In the genomic region with DNA sequence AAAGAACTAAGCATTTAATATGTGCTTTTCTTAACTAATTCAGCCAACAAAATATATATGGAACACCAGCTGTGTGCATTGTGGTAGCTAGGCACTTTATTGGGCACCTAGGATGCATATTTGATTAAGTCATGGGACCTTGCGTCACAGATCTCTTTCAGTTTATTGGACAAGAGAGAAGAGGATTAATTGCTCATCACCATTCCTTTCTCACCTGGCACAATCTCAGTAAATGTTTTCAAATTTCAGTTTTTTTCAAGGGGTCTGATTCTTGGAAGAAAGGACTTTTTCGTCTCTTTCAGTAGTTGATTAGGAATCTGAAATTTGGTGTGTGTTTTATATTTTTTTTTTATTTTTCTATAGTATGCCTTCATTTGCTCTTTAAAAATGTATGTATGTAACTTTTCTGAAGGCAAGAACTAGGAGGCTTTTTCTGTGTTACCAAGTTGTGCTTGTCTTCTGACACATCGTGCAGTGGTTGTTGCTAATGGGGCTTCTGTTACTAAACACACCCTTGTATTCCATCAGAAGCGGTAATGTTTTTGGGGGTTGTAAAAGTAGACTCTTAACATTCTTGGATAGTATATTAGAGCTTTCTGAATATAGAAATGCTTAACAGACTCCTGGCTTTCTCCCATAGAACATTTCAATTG, we compare ENCODE assay signal across 8 cellular contexts. TPM values are rescaled to one million over a fixed set of nuclear protein-coding genes. Genes with fewer than 3 reads are reported as not detected.
DNase-seq lines count a peak whose midpoint lies in the region; ATAC-seq, FAIRE-seq and TF ChIP-seq lines count a peak whose summit lies in the region.

No MANE protein-coding gene starts in this region.

- WGBS in spleen, 5 donors, result 86 to 91% (median 88%) methylated on average over 4 of the region's 4 CpGs

- H3K27ac ChIP-seq in SJSA1 (peak overlapping the region; percentile 46), spleen (peak overlapping the region in 3 of 8 donors; percentile 29 to 98 (median 95))

- no peak for TF ChIP-seq CTCF in fibroblast of pulmonary artery (IDR thresholded peaks at IDR 0.05; ENCODE audit: low read length, missing control alignments)
- no peak for TF ChIP-seq CTCF in spleen (IDR thresholded peaks at IDR 0.05 in 8 of 11, conservative IDR thresholded peaks at IDR 0.05 in 3 of 11)

- intact Hi-C loops in spleen (cut with DNase I; ENCODE audit: low total_unique reads), result loop anchor here (10.0 kb wide), 3 partner anchors 122 to 458 kb away; a partner anchor contains a TSS

- ATAC-seq in HG03460 (IDR thresholded peaks at IDR 0.05; ENCODE audit: unreplicated experiment) (no peak), HG02588 (IDR thresholded peaks at IDR 0.05; ENCODE audit: unreplicated experiment) (no peak)

- H3K9me3 ChIP-seq in SJSA1 (replicated peaks), result no peaks in the 10 kb centered on the region
- no peaks in the 10 kb centered on the region for H3K9me3 ChIP-seq in spleen

- TF ChIP-seq POLR2A in spleen (IDR thresholded peaks at IDR 0.05) (no peak), GM12891 (IDR thresholded peaks at IDR 0.05; ENCODE audit: low read depth, low read length) (no peak)

- FAIRE-seq in GM12891 (lab: Jason Lieb, UNC), result no peak

- H3K4me1 ChIP-seq in SJSA1 (replicated peaks) (peaks cover 28% of the 10 kb centered on the region), spleen (peaks cover 25 to 71% (median 63%) of the 10 kb centered on the region in 6 donors)

- peak; percentile 24 for DNase-seq in NCI-H2171 treated with DMSO at 0.1 percent for 48 hours (lab: John Stamatoyannopoulos, UW)
- no peak for DNase-seq in NCI-H2171 (lab: John Stamatoyannopoulos, UW)
- no peak for DNase-seq in SJSA1 (ENCODE audit: low read depth in 1 of 2, low spot score in 2 of 2)
- peak; percentile 69 for DNase-seq in fibroblast of pulmonary artery (ENCODE audit: low read depth)
- no peak for DNase-seq in spleen
- DNase-seq in GM12891 (ENCODE audit: insufficient read length, low spot score), result no peak

- H3K27me3 ChIP-seq in SJSA1 (replicated peaks) (no peaks in the 10 kb centered on the region), spleen (replicated peaks in 1 of 7) (no peaks in the 10 kb centered on the region)

- H3K36me3 ChIP-seq in SJSA1 (peaks cover 51% of the 10 kb centered on the region), spleen (peaks cover 0 to 34% (median 10%) of the 10 kb centered on the region in 6 donors)

- peak overlapping the region; percentile 76 for H3K4me3 ChIP-seq in SJSA1
- H3K4me3 ChIP-seq in fibroblast of pulmonary artery (replicated peaks; ENCODE audit: low read depth, low read length), result peak overlapping the region; percentile 87
- H3K4me3 ChIP-seq in spleen, result peak overlapping the region in 5 of 8 donors; percentile 76 to 86 (median 85)

TF ChIP-seq in GM12891, 5 proteins besides CTCF, POLR2A, EP300 and RAD21:
- TF ChIP-seq POLR2AphosphoS5 (IDR thresholded peaks at IDR 0.05; ENCODE audit: low read depth, low read length) (no peak), TAF1 (IDR thresholded peaks at IDR 0.05; ENCODE audit: low read depth, low read length) (no peak), POU2F2 (IDR thresholded peaks at IDR 0.05; ENCODE audit: low read depth, low read length) (no peak), SPI1 (IDR thresholded peaks at IDR 0.05; ENCODE audit: low read depth, low read length) (no peak), PAX5 (IDR thresholded peaks at IDR 0.05; ENCODE audit: insufficient read depth, low read length, severe bottlenecking) (no peak)

RNA-seq across cellular contexts. Expression of a gene that starts 2.2 kb away (rescaled TPM):
- total RNA-seq in SJSA1 (2014; rRNA removed; shearing (Covaris generic)), result 42.4 and 50.5 TPM in 2 replicates
- total RNA-seq in spleen, result 10 to 100 TPM; 18.9 to 39.8 (median 29.7) TPM
- polyA plus RNA-seq in spleen, result 1 to 10 TPM; 4.5 to 8.2 (median 7.3) TPM
- 23.8 TPM for polyA plus RNA-seq in GM12891 (2012; ENCODE audit: low read depth, missing spikeins)

Comparison
In these comparisons a context has a peak if more than half of its experiments do, and no peak if none do; other contexts are left out.
1. DNase-seq: peak in NCI-H2171 treated with DMSO at 0.1 percent for 48 hours (single experiment) and fibroblast of pulmonary artery (single experiment); none in NCI-H2171 (single experiment), SJSA1 (0 of 2), spleen (single experiment) and GM12891 (single experiment).
2. Peak in every context shown above with its lines, with median percentiles within 50 percentile points of each other: H3K4me3 ChIP-seq.